ENCODE assay signal across 1 cellular context in the genomic region with DNA sequence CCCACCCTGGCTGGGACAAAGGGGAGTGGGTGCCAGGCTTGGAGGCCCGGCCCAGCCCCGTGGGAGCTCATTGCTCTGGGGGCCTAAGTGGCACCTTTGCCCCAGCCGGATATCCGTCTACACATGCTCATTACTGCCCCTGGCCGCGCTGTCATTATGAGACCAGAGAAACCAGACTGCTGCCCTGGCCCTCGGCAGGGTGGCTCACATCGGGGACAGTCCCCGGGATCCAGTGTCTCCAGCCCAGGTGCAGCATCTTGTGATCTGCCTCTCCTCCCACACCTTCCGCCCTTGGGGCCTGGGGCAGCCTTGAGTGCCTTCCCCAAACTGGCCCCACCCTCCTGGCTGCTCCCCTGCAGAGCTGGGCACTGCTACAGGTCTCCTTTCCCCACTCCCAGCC.
TF ChIP-seq lines count a peak whose summit lies in the region.

No MANE protein-coding gene starts in this region.

TF ChIP-seq in GM12878, 131 proteins besides CTCF, POLR2A, EP300 and RAD21 (continued from another document and continues in another):
- TF ChIP-seq, protein P1, sequence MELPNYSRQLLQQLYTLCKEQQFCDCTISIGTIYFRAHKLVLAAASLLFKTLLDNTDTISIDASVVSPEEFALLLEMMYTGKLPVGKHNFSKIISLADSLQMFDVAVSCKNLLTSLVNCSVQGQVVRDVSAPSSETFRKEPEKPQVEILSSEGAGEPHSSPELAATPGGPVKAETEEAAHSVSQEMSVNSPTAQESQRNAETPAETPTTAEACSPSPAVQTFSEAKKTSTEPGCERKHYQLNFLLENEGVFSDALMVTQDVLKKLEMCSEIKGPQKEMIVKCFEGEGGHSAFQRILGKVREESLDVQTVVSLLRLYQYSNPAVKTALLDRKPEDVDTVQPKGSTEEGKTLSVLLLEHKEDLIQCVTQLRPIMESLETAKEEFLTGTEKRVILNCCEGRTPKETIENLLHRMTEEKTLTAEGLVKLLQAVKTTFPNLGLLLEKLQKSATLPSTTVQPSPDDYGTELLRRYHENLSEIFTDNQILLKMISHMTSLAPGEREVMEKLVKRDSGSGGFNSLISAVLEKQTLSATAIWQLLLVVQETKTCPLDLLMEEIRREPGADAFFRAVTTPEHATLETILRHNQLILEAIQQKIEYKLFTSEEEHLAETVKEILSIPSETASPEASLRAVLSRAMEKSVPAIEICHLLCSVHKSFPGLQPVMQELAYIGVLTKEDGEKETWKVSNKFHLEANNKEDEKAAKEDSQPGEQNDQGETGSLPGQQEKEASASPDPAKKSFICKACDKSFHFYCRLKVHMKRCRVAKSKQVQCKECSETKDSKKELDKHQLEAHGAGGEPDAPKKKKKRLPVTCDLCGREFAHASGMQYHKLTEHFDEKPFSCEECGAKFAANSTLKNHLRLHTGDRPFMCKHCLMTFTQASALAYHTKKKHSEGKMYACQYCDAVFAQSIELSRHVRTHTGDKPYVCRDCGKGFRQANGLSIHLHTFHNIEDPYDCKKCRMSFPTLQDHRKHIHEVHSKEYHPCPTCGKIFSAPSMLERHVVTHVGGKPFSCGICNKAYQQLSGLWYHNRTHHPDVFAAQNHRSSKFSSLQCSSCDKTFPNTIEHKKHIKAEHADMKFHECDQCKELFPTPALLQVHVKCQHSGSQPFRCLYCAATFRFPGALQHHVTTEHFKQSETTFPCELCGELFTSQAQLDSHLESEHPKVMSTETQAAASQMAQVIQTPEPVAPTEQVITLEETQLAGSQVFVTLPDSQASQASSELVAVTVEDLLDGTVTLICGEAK (IDR thresholded peaks at IDR 0.05; ENCODE audit: borderline replicate concordance): peak; percentile 42; the same call in 1 of the 2 replicates
- TF ChIP-seq RCOR1 (conservative IDR thresholded peaks at IDR 0.05; ENCODE audit: low read depth, low read length) (no peak), BACH1 (IDR thresholded peaks at IDR 0.05; ENCODE audit: borderline replicate concordance) (peak; percentile 24; the same call in 1 of the 2 replicates), ATF7 (IDR thresholded peaks at IDR 0.05; ENCODE audit: low read depth) (peak; percentile 41), NFYA (IDR thresholded peaks at IDR 0.05; ENCODE audit: borderline replicate concordance, low read depth, low read length) (no peak), TCF7 (IDR thresholded peaks at IDR 0.05; ENCODE audit: borderline replicate concordance) (no peak), YBX1 (IDR thresholded peaks at IDR 0.05) (no peak), YY1 (IDR thresholded peaks at IDR 0.05; ENCODE audit: low read depth, low read length) (no peak), PAX5 (IDR thresholded peaks at IDR 0.05; ENCODE audit: borderline replicate concordance, low read depth, low read length) (no peak), SMAD1 (IDR thresholded peaks at IDR 0.05; ENCODE audit: low read depth, partially characterized antibody) (no peak), KAT2A (conservative IDR thresholded peaks at IDR 0.05; ENCODE audit: control insufficient read depth, low read depth, low read length) (no peak), DPF2 (IDR thresholded peaks at IDR 0.05) (peak; percentile 73; the same call in 1 of the 2 replicates), MEF2B (IDR thresholded peaks at IDR 0.05; ENCODE audit: partially characterized antibody, poor library complexity, severe bottlenecking) (peak; percentile 55), BHLHE40 (IDR thresholded peaks at IDR 0.05; ENCODE audit: borderline replicate concordance in 1 of 2, low read depth in 2 of 2, low read length in 1 of 2) (peak in 1 of 2 experiments; percentile 55; a peak in 1 of 4 replicates), CBX3 (IDR thresholded peaks at IDR 0.05; ENCODE audit: borderline replicate concordance, low read depth) (no peak), NFXL1 (IDR thresholded peaks at IDR 0.05; ENCODE audit: borderline replicate concordance) (no peak), TCF12 (IDR thresholded peaks at IDR 0.05; ENCODE audit: low read depth, low read length) (peak; percentile 88), SMAD5 (IDR thresholded peaks at IDR 0.05; ENCODE audit: low read depth) (no peak), CEBPB (IDR thresholded peaks at IDR 0.05; ENCODE audit: borderline replicate concordance in 1 of 2, low read depth in 2 of 2, low read length in 2 of 2) (no peak), ZZZ3 (IDR thresholded peaks at IDR 0.05; ENCODE audit: control insufficient read depth, insufficient read length, low read depth) (no peak), WRNIP1 (IDR thresholded peaks at IDR 0.05; ENCODE audit: borderline replicate concordance, low read depth, low read length) (no peak), GATAD2B (conservative IDR thresholded peaks at IDR 0.05; ENCODE audit: low read depth) (no peak), CHD4 (IDR thresholded peaks at IDR 0.05) (no peak)
- TF ChIP-seq, protein P2, sequence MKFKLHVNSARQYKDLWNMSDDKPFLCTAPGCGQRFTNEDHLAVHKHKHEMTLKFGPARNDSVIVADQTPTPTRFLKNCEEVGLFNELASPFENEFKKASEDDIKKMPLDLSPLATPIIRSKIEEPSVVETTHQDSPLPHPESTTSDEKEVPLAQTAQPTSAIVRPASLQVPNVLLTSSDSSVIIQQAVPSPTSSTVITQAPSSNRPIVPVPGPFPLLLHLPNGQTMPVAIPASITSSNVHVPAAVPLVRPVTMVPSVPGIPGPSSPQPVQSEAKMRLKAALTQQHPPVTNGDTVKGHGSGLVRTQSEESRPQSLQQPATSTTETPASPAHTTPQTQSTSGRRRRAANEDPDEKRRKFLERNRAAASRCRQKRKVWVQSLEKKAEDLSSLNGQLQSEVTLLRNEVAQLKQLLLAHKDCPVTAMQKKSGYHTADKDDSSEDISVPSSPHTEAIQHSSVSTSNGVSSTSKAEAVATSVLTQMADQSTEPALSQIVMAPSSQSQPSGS (IDR thresholded peaks at IDR 0.05; ENCODE audit: low read length): no peak
- TF ChIP-seq, protein P3, sequence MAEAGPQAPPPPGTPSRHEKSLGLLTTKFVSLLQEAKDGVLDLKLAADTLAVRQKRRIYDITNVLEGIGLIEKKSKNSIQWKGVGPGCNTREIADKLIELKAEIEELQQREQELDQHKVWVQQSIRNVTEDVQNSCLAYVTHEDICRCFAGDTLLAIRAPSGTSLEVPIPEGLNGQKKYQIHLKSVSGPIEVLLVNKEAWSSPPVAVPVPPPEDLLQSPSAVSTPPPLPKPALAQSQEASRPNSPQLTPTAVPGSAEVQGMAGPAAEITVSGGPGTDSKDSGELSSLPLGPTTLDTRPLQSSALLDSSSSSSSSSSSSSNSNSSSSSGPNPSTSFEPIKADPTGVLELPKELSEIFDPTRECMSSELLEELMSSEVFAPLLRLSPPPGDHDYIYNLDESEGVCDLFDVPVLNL (IDR thresholded peaks at IDR 0.05; ENCODE audit: low read depth, low read length): no peak
- TF ChIP-seq, protein P4, sequence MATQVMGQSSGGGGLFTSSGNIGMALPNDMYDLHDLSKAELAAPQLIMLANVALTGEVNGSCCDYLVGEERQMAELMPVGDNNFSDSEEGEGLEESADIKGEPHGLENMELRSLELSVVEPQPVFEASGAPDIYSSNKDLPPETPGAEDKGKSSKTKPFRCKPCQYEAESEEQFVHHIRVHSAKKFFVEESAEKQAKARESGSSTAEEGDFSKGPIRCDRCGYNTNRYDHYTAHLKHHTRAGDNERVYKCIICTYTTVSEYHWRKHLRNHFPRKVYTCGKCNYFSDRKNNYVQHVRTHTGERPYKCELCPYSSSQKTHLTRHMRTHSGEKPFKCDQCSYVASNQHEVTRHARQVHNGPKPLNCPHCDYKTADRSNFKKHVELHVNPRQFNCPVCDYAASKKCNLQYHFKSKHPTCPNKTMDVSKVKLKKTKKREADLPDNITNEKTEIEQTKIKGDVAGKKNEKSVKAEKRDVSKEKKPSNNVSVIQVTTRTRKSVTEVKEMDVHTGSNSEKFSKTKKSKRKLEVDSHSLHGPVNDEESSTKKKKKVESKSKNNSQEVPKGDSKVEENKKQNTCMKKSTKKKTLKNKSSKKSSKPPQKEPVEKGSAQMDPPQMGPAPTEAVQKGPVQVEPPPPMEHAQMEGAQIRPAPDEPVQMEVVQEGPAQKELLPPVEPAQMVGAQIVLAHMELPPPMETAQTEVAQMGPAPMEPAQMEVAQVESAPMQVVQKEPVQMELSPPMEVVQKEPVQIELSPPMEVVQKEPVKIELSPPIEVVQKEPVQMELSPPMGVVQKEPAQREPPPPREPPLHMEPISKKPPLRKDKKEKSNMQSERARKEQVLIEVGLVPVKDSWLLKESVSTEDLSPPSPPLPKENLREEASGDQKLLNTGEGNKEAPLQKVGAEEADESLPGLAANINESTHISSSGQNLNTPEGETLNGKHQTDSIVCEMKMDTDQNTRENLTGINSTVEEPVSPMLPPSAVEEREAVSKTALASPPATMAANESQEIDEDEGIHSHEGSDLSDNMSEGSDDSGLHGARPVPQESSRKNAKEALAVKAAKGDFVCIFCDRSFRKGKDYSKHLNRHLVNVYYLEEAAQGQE (IDR thresholded peaks at IDR 0.05; ENCODE audit: low read depth, low read length): no peak
- TF ChIP-seq, protein P5, sequence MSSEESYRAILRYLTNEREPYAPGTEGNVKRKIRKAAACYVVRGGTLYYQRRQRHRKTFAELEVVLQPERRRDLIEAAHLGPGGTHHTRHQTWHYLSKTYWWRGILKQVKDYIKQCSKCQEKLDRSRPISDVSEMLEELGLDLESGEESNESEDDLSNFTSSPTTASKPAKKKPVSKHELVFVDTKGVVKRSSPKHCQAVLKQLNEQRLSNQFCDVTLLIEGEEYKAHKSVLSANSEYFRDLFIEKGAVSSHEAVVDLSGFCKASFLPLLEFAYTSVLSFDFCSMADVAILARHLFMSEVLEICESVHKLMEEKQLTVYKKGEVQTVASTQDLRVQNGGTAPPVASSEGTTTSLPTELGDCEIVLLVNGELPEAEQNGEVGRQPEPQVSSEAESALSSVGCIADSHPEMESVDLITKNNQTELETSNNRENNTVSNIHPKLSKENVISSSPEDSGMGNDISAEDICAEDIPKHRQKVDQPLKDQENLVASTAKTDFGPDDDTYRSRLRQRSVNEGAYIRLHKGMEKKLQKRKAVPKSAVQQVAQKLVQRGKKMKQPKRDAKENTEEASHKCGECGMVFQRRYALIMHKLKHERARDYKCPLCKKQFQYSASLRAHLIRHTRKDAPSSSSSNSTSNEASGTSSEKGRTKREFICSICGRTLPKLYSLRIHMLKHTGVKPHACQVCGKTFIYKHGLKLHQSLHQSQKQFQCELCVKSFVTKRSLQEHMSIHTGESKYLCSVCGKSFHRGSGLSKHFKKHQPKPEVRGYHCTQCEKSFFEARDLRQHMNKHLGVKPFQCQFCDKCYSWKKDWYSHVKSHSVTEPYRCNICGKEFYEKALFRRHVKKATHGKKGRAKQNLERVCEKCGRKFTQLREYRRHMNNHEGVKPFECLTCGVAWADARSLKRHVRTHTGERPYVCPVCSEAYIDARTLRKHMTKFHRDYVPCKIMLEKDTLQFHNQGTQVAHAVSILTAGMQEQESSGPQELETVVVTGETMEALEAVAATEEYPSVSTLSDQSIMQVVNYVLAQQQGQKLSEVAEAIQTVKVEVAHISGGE (CRISPR knock-in tag; IDR thresholded peaks at IDR 0.05): no peak
- TF ChIP-seq, protein P6, sequence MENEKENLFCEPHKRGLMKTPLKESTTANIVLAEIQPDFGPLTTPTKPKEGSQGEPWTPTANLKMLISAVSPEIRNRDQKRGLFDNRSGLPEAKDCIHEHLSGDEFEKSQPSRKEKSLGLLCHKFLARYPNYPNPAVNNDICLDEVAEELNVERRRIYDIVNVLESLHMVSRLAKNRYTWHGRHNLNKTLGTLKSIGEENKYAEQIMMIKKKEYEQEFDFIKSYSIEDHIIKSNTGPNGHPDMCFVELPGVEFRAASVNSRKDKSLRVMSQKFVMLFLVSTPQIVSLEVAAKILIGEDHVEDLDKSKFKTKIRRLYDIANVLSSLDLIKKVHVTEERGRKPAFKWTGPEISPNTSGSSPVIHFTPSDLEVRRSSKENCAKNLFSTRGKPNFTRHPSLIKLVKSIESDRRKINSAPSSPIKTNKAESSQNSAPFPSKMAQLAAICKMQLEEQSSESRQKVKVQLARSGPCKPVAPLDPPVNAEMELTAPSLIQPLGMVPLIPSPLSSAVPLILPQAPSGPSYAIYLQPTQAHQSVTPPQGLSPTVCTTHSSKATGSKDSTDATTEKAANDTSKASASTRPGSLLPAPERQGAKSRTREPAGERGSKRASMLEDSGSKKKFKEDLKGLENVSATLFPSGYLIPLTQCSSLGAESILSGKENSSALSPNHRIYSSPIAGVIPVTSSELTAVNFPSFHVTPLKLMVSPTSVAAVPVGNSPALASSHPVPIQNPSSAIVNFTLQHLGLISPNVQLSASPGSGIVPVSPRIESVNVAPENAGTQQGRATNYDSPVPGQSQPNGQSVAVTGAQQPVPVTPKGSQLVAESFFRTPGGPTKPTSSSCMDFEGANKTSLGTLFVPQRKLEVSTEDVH (IDR thresholded peaks at IDR 0.05; ENCODE audit: low read depth, partially characterized antibody): no peak
- TF ChIP-seq, protein P7, sequence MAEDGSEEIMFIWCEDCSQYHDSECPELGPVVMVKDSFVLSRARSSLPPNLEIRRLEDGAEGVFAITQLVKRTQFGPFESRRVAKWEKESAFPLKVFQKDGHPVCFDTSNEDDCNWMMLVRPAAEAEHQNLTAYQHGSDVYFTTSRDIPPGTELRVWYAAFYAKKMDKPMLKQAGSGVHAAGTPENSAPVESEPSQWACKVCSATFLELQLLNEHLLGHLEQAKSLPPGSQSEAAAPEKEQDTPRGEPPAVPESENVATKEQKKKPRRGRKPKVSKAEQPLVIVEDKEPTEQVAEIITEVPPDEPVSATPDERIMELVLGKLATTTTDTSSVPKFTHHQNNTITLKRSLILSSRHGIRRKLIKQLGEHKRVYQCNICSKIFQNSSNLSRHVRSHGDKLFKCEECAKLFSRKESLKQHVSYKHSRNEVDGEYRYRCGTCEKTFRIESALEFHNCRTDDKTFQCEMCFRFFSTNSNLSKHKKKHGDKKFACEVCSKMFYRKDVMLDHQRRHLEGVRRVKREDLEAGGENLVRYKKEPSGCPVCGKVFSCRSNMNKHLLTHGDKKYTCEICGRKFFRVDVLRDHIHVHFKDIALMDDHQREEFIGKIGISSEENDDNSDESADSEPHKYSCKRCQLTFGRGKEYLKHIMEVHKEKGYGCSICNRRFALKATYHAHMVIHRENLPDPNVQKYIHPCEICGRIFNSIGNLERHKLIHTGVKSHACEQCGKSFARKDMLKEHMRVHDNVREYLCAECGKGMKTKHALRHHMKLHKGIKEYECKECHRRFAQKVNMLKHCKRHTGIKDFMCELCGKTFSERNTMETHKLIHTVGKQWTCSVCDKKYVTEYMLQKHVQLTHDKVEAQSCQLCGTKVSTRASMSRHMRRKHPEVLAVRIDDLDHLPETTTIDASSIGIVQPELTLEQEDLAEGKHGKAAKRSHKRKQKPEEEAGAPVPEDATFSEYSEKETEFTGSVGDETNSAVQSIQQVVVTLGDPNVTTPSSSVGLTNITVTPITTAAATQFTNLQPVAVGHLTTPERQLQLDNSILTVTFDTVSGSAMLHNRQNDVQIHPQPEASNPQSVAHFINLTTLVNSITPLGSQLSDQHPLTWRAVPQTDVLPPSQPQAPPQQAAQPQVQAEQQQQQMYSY (CRISPR knock-in tag; IDR thresholded peaks at IDR 0.05): no peak
- TF ChIP-seq, protein P8, sequence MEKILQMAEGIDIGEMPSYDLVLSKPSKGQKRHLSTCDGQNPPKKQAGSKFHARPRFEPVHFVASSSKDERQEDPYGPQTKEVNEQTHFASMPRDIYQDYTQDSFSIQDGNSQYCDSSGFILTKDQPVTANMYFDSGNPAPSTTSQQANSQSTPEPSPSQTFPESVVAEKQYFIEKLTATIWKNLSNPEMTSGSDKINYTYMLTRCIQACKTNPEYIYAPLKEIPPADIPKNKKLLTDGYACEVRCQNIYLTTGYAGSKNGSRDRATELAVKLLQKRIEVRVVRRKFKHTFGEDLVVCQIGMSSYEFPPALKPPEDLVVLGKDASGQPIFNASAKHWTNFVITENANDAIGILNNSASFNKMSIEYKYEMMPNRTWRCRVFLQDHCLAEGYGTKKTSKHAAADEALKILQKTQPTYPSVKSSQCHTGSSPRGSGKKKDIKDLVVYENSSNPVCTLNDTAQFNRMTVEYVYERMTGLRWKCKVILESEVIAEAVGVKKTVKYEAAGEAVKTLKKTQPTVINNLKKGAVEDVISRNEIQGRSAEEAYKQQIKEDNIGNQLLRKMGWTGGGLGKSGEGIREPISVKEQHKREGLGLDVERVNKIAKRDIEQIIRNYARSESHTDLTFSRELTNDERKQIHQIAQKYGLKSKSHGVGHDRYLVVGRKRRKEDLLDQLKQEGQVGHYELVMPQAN (conservative IDR thresholded peaks at IDR 0.05): no peak
